Comparison of ENCODE assay signal across 12 cellular contexts in the genomic region with DNA sequence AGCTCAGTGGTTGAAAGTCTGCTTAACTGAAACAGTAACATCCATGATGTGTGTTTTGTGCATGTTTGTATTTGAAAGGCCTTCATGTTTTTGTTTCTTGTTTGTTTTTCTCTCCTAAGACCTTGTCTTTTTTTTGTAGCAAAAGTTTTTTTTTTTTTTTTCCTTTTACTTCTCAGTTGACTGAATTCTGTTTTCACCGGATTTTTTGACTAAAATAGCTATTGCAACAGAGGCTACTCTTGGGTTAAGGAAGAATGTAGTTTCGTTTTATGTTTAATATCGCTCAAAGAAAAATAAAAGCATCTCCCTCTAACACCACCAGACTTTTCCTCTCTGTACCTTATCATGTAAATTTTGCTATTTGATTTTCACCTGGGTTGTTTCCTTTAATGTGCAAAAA. TPM values are rescaled to one million over a fixed set of nuclear protein-coding genes. Genes with fewer than 3 reads are reported as not detected.
DNase-seq lines count a peak whose midpoint lies in the region; ATAC-seq, FAIRE-seq and TF ChIP-seq lines count a peak whose summit lies in the region.
"Had no signal": no experiment of that assay in that cellular context is flagged by ENCODE, and none has a peak within 500 bp of the region (broad histone marks: within the 10 kb centered on the region; RNA-seq: fewer than 3 reads in every experiment).

No MANE protein-coding gene starts in this region.

- H3K9me3 Mint-ChIP-seq in type B pancreatic cell = peaks cover 6% of the 10 kb centered on the region

- TF ChIP-seq CTCF in right lobe of liver (IDR thresholded peaks at IDR 0.05) (no peak), HepG2 (CRISPR knock-in tag; IDR thresholded peaks at IDR 0.05) (no peak), ascending aorta (IDR thresholded peaks at IDR 0.05) (no peak), vagina (IDR thresholded peaks at IDR 0.05) (no peak), type B pancreatic cell (conservative IDR thresholded peaks at IDR 0.05) (no peak)

- H3K27me3 ChIP-seq in right lobe of liver (no peaks in the 10 kb centered on the region), HepG2 (ENCODE audit: control insufficient read depth in 1 of 2, insufficient read depth in 2 of 2, low read length in 2 of 2) (no peaks in the 10 kb centered on the region), ascending aorta (no peaks in the 10 kb centered on the region), vagina (no peaks in the 10 kb centered on the region)

- 9% methylated on average over 3 of the region's 3 CpGs for WGBS in right lobe of liver (ENCODE audit: insufficient coverage, low coverage, low lambda C conversion rate, missing lambda C conversion rate)
- WGBS in HepG2 (ENCODE audit: low lambda C conversion rate) = 84% methylated on average over 3 of the region's 3 CpGs

- no peaks in the 10 kb centered on the region for H3K27me3 Mint-ChIP-seq in type B pancreatic cell

- peaks cover 4% of the 10 kb centered on the region for H3K36me3 Mint-ChIP-seq in type B pancreatic cell

- no peak for TF ChIP-seq EP300 in HepG2 (IDR thresholded peaks at IDR 0.05; ENCODE audit: low read depth in 2 of 2, low read length in 2 of 2)
- no peak for TF ChIP-seq EP300 in HepG2 (CRISPR knock-in tag; IDR thresholded peaks at IDR 0.05; ENCODE audit: borderline replicate concordance)

- H3K4me2 ChIP-seq in HepG2 (ENCODE audit: low read depth, low read length) = no peak overlapping the region

- in situ Hi-C loops in HepG2 (cut with HindIII; ENCODE audit: extremely low pct_ligation_motif_present, low pct_unique_long_range_greater_than_20kb) = no loop called here

- no peak overlapping the region for H3K27ac Mint-ChIP-seq in type B pancreatic cell

- no peak overlapping the region for H2AFZ ChIP-seq in HepG2 (ENCODE audit: low read length)

- intact Hi-C loops in right lobe of liver (cut with DNase I) (no loop called here), HepG2 (cut with micrococcal nuclease; ENCODE audit: unreplicated experiment) (no loop called here), ascending aorta (cut with DNase I) (loop anchor here (2.0 kb wide), 1 partner anchor 33 kb away; no protein-coding TSS in a partner anchor), vagina (cut with DNase I) (no loop called here)

- TF ChIP-seq POLR2A in right lobe of liver (IDR thresholded peaks at IDR 0.05) (no peak), HepG2 (IDR thresholded peaks at IDR 0.05; ENCODE audit: insufficient read depth in 1 of 2, low read depth in 2 of 2, low read length in 2 of 2) (no peak), vagina (IDR thresholded peaks at IDR 0.05) (no peak)

- H3K4me3 ChIP-seq in right lobe of liver (no peak overlapping the region), HepG2 (replicated peaks in 1 of 3; ENCODE audit: insufficient read depth in 1 of 3, low read depth in 2 of 3, low read length in 3 of 3) (no peak overlapping the region), ascending aorta (peak overlapping the region; percentile 9 to 50), vagina (peak overlapping the region in 1 of 2 donors; percentile 3)

- H3K4me1 Mint-ChIP-seq in type B pancreatic cell (ENCODE audit: unreplicated experiment) = peaks cover 5% of the 10 kb centered on the region

- no peak overlapping the region for H3K4me3 Mint-ChIP-seq in type B pancreatic cell

- no peaks in the 10 kb centered on the region for H3K79me2 ChIP-seq in HepG2 (ENCODE audit: insufficient read depth, low read length)

- H3K36me3 ChIP-seq in right lobe of liver (peaks cover 0 to 22% (median 12%) of the 10 kb centered on the region in 4 donors), HepG2 (replicated peaks in 1 of 2; ENCODE audit: control insufficient read depth in 1 of 2, insufficient read depth in 2 of 2, low read length in 2 of 2) (peaks cover 7 to 13% of the 10 kb centered on the region in 2 experiments; a peak in 4 of 5 replicates), ascending aorta (peaks cover 11 to 13% of the 10 kb centered on the region in 2 donors), vagina (peaks cover 0 to 24% of the 10 kb centered on the region in 2 donors)

- CTCF ChIA-PET in HepG2 (lab: Yijun Ruan, JAX; ENCODE audit: low intra/inter-chr PET ratio, low total read pairs) = no interaction called here

- FAIRE-seq in HepG2 (lab: Jason Lieb, UNC) = no peak

- no peak for DNase-seq in right lobe of liver
- DNase-seq in HepG2 (ENCODE audit: low spot score) = no peak
- no peak for DNase-seq in ascending aorta (ENCODE audit: low spot score in 2 of 2)
- peak; percentile 30 for DNase-seq in myocyte (ENCODE audit: low read depth)
- DNase-seq in vagina (ENCODE audit: extremely low spot score in 2 of 2) = no peak
- DNase-seq in type B pancreatic cell (ENCODE audit: extremely low spot score, unreplicated experiment) = no peak
- no peak for DNase-seq in hepatic stellate cell (ENCODE audit: low spot score)
- DNase-seq in D341Med (ENCODE audit: low spot score) = no peak
- DNase-seq: NCI-H524; stimulated activated naive CD4-positive, alpha-beta T cell had no signal

- no peak for TF ChIP-seq RAD21 in HepG2 (CRISPR knock-in tag; IDR thresholded peaks at IDR 0.05)

- no peaks in the 10 kb centered on the region for H4K20me1 ChIP-seq in HepG2 (ENCODE audit: insufficient read depth, low read length)

- no TSS peak for BruUV-seq in HepG2 (replicated peaks; lab: Mats Ljungman, UMichigan)

- POLR2A ChIA-PET in HepG2 (lab: Yijun Ruan, JAX) = interaction anchor here (3.1 kb wide), 1 partner anchor 15 kb away, joined by 12 read pairs; a partner anchor contains a TSS

- H3K27ac ChIP-seq in right lobe of liver = peak overlapping the region in 2 of 3 donors; percentile 7 to 48
- H3K27ac ChIP-seq in HepG2 (ENCODE audit: extremely low read length, insufficient read depth, low read length) = no peak overlapping the region
- peak overlapping the region in 1 of 2 donors; percentile 65 for H3K27ac ChIP-seq in ascending aorta
- H3K27ac ChIP-seq in vagina = peak overlapping the region; percentile 75

- H3K9me3 ChIP-seq in right lobe of liver (no peaks in the 10 kb centered on the region), HepG2 (ENCODE audit: low read length) (peaks cover 20% of the 10 kb centered on the region), ascending aorta (no peaks in the 10 kb centered on the region), vagina (no peaks in the 10 kb centered on the region)

- H3K4me1 ChIP-seq in right lobe of liver (peaks cover 0 to 42% (median 15%) of the 10 kb centered on the region in 4 donors), HepG2 (ENCODE audit: insufficient read depth, low read length) (peaks cover 32% of the 10 kb centered on the region), ascending aorta (peaks cover 5 to 7% of the 10 kb centered on the region in 2 donors), vagina (peaks cover 12% of the 10 kb centered on the region)

- H3K9ac ChIP-seq in HepG2 (ENCODE audit: insufficient read depth, low read depth, low read length) = no peak overlapping the region

- ATAC-seq in right lobe of liver (peak in 3 of 4 donors; percentile 9 to 40 (median 28)), HepG2 (no peak)

RNA-seq across cellular contexts. Expression of a gene that starts 15.1 kb away (rescaled TPM):
- total RNA-seq in right lobe of liver (10 to 100 TPM; 33.5 to 42.7 (median 39.6) TPM), HepG2 (2016; rRNA removed; fragmentation: Illumina TruSeq; extraction: Trizol) (6.3 and 7.5 TPM in 2 replicates), ascending aorta (6.4 TPM), myocyte (7.0 and 7.1 TPM in 2 replicates), vagina (11.5 TPM), type B pancreatic cell (ENCODE audit: low replicate concordance) (9.0 and 13.4 TPM in 2 replicates)
- total RNA-seq in HepG2 (2016; cell fraction: cytosol; rRNA removed; fragmentation: Illumina TruSeq; extraction: Trizol; ENCODE audit: low read depth) = 0.61 and 0.62 TPM in 2 replicates
- total RNA-seq in HepG2 (2016; cell fraction: insoluble cytoplasmic fraction; rRNA removed; fragmentation: Illumina TruSeq; extraction: Trizol) = 6.6 and 6.9 TPM in 2 replicates
- total RNA-seq in HepG2 (2016; cell fraction: membrane; rRNA removed; fragmentation: Illumina TruSeq; extraction: Trizol) = 2.7 and 3.1 TPM in 2 replicates
- 6.9 and 7.7 TPM in 2 replicates for total RNA-seq in HepG2 (2016; cell fraction: nucleus; rRNA removed; fragmentation: Illumina TruSeq; extraction: Trizol)
- polyA plus RNA-seq in HepG2 (2011; rRNA removed) = 5.2 and 6.5 TPM in 2 replicates
- polyA plus RNA-seq in HepG2 (2011; cell fraction: cytosol; rRNA removed) = 2.7 and 4.9 TPM in 2 replicates
- 2.8 and 4.1 TPM in 2 replicates for polyA plus RNA-seq in HepG2 (2011; cell fraction: nucleus; rRNA removed)
- polyA plus RNA-seq in HepG2 (2012) = 4.1 and 7.0 TPM in 2 replicates
- polyA plus RNA-seq in HepG2 (2016; cell fraction: cytosol; fragmentation: Illumina TruSeq; extraction: Trizol; ENCODE audit: low read depth) = 0.27 and 0.32 TPM in 2 replicates
- polyA plus RNA-seq in HepG2 (2016; cell fraction: insoluble cytoplasmic fraction; fragmentation: Illumina TruSeq; extraction: Trizol; ENCODE audit: low read depth) = 3.0 and 3.1 TPM in 2 replicates
- 0.72 and 0.91 TPM in 2 replicates for polyA plus RNA-seq in HepG2 (2016; cell fraction: membrane; fragmentation: Illumina TruSeq; extraction: Trizol; ENCODE audit: low read depth)
- polyA plus RNA-seq in HepG2 (2016; cell fraction: nucleus; fragmentation: Illumina TruSeq; extraction: Trizol; ENCODE audit: insufficient read depth, low read depth) = 6.5 and 6.8 TPM in 2 replicates
- 8.0 and 11.5 TPM in 2 replicates for polyA minus RNA-seq in HepG2 (2011; rRNA and poly(A)+ RNA removed; ENCODE audit: low replicate concordance)
- 13.2 and 18.0 TPM in 2 replicates for polyA minus RNA-seq in HepG2 (2011; cell fraction: cytosol; rRNA and poly(A)+ RNA removed)
- 10.8 and 21.6 TPM in 2 replicates for polyA minus RNA-seq in HepG2 (2011; cell fraction: nucleus; rRNA and poly(A)+ RNA removed)
- 5.0 TPM for polyA plus RNA-seq in myocyte (2012)

RNA-seq across cellular contexts. Expression of a gene that starts 46.2 kb away (rescaled TPM):
- 10 to 100 TPM in 1 of 6 experiments, 1 to 10 TPM in 3, under 1 TPM in 2; 0.61 to 10.2 (median 1.3) TPM for total RNA-seq in right lobe of liver
- total RNA-seq in HepG2 (2016; rRNA removed; fragmentation: Illumina TruSeq; extraction: Trizol) = not detected in 2 replicates
- total RNA-seq in HepG2 (2016; cell fraction: cytosol; rRNA removed; fragmentation: Illumina TruSeq; extraction: Trizol; ENCODE audit: low read depth) = not detected in 2 replicates
- total RNA-seq in HepG2 (2016; cell fraction: insoluble cytoplasmic fraction; rRNA removed; fragmentation: Illumina TruSeq; extraction: Trizol) = not detected in 2 replicates
- not detected in 2 replicates for total RNA-seq in HepG2 (2016; cell fraction: membrane; rRNA removed; fragmentation: Illumina TruSeq; extraction: Trizol)
- not detected in 2 replicates for total RNA-seq in HepG2 (2016; cell fraction: nucleus; rRNA removed; fragmentation: Illumina TruSeq; extraction: Trizol)
- 0.07 TPM in 2 replicates for polyA plus RNA-seq in HepG2 (2011; rRNA removed)
- 0.09 and 0.13 TPM in 2 replicates for polyA plus RNA-seq in HepG2 (2011; cell fraction: cytosol; rRNA removed)
- not detected in 2 replicates for polyA plus RNA-seq in HepG2 (2011; cell fraction: nucleus; rRNA removed)
- not detected in 2 replicates for polyA plus RNA-seq in HepG2 (2012)
- polyA plus RNA-seq in HepG2 (2016; cell fraction: cytosol; fragmentation: Illumina TruSeq; extraction: Trizol; ENCODE audit: low read depth) = not detected in 2 replicates
- not detected in 2 replicates for polyA plus RNA-seq in HepG2 (2016; cell fraction: insoluble cytoplasmic fraction; fragmentation: Illumina TruSeq; extraction: Trizol; ENCODE audit: low read depth)
- polyA plus RNA-seq in HepG2 (2016; cell fraction: membrane; fragmentation: Illumina TruSeq; extraction: Trizol; ENCODE audit: low read depth) = not detected in 2 replicates
- polyA plus RNA-seq in HepG2 (2016; cell fraction: nucleus; fragmentation: Illumina TruSeq; extraction: Trizol; ENCODE audit: insufficient read depth, low read depth) = not detected in 2 replicates
- polyA minus RNA-seq in HepG2 (2011; rRNA and poly(A)+ RNA removed; ENCODE audit: low replicate concordance) = 4.6 TPM in 1 of 2 replicates, not detected in the other
- polyA minus RNA-seq in HepG2 (2011; cell fraction: cytosol; rRNA and poly(A)+ RNA removed) = not detected in 2 replicates
- polyA minus RNA-seq in HepG2 (2011; cell fraction: nucleus; rRNA and poly(A)+ RNA removed) = not detected in 2 replicates
- total RNA-seq in ascending aorta = not detected
- 3.9 and 6.2 TPM in 2 replicates for total RNA-seq in myocyte
- 1.8 TPM for polyA plus RNA-seq in myocyte (2012)
- total RNA-seq in vagina = not detected
- total RNA-seq in type B pancreatic cell (ENCODE audit: low replicate concordance) = 0.36 and 0.48 TPM in 2 replicates
- total RNA-seq: LHCN-M2 had no signal

RNA-seq across cellular contexts. Expression of a gene that starts 54.3 kb away (rescaled TPM):
- total RNA-seq in right lobe of liver = under 1 TPM in 1 of 6 experiments, not detected in 5; 0.51 TPM
- not detected in 2 replicates for total RNA-seq in HepG2 (2016; rRNA removed; fragmentation: Illumina TruSeq; extraction: Trizol)
- not detected in 2 replicates for total RNA-seq in HepG2 (2016; cell fraction: cytosol; rRNA removed; fragmentation: Illumina TruSeq; extraction: Trizol; ENCODE audit: low read depth)
- total RNA-seq in HepG2 (2016; cell fraction: insoluble cytoplasmic fraction; rRNA removed; fragmentation: Illumina TruSeq; extraction: Trizol) = not detected in 2 replicates
- not detected in 2 replicates for total RNA-seq in HepG2 (2016; cell fraction: membrane; rRNA removed; fragmentation: Illumina TruSeq; extraction: Trizol)
- total RNA-seq in HepG2 (2016; cell fraction: nucleus; rRNA removed; fragmentation: Illumina TruSeq; extraction: Trizol) = not detected in 2 replicates
- polyA plus RNA-seq in HepG2 (2011; rRNA removed) = not detected in 2 replicates
- polyA plus RNA-seq in HepG2 (2011; cell fraction: cytosol; rRNA removed) = not detected in 2 replicates
- polyA plus RNA-seq in HepG2 (2011; cell fraction: nucleus; rRNA removed) = not detected in 2 replicates
- not detected in 2 replicates for polyA plus RNA-seq in HepG2 (2012)
- polyA plus RNA-seq in HepG2 (2016; cell fraction: cytosol; fragmentation: Illumina TruSeq; extraction: Trizol; ENCODE audit: low read depth) = not detected in 2 replicates
- not detected in 2 replicates for polyA plus RNA-seq in HepG2 (2016; cell fraction: insoluble cytoplasmic fraction; fragmentation: Illumina TruSeq; extraction: Trizol; ENCODE audit: low read depth)
- not detected in 2 replicates for polyA plus RNA-seq in HepG2 (2016; cell fraction: membrane; fragmentation: Illumina TruSeq; extraction: Trizol; ENCODE audit: low read depth)
- polyA plus RNA-seq in HepG2 (2016; cell fraction: nucleus; fragmentation: Illumina TruSeq; extraction: Trizol; ENCODE audit: insufficient read depth, low read depth) = not detected in 2 replicates
- not detected in 2 replicates for polyA minus RNA-seq in HepG2 (2011; rRNA and poly(A)+ RNA removed; ENCODE audit: low replicate concordance)
- polyA minus RNA-seq in HepG2 (2011; cell fraction: cytosol; rRNA and poly(A)+ RNA removed) = not detected in 2 replicates
- polyA minus RNA-seq in HepG2 (2011; cell fraction: nucleus; rRNA and poly(A)+ RNA removed) = not detected in 2 replicates
- not detected for total RNA-seq in ascending aorta
- 1.1 and 1.6 TPM in 2 replicates for total RNA-seq in myocyte
- polyA plus RNA-seq in myocyte (2012) = 1.7 TPM
- total RNA-seq in vagina = not detected
- total RNA-seq in type B pancreatic cell (ENCODE audit: low replicate concordance) = not detected in 2 replicates
- total RNA-seq: LHCN-M2, liver had no signal

Comparison
In these comparisons a context has a peak if more than half of its experiments do, and no peak if none do; other contexts are left out.
1. H3K4me3 ChIP-seq: peak in ascending aorta (2 of 2); none in right lobe of liver (0 of 3) and HepG2 (0 of 3).